1 cellular context compared by ENCODE assay signal in genomic region chr11:65014146-65014960, GRCh38.
A peak's percentile ranks its signal among the peaks of the same experiment; 100 is the strongest.
TF ChIP-seq lines count a peak whose summit lies in the region.

ARL2 (plus strand) TSS chr11:65014160; CDS start chr11:65014208, 48 bp downstream.

TF ChIP-seq in IMR-90, 13 proteins besides CTCF, POLR2A, EP300 and RAD21 (continued from another document):
- TF ChIP-seq USF2 (IDR thresholded peaks at IDR 0.05; ENCODE audit: low read depth, low read length) (no peak), CEBPB (IDR thresholded peaks at IDR 0.05; ENCODE audit: low read depth, low read length) (no peak), SMC3 (IDR thresholded peaks at IDR 0.05; ENCODE audit: low read depth, low read length) (peak; percentile 38; the same call in 1 of the 2 replicates), CHD1 (IDR thresholded peaks at IDR 0.05; ENCODE audit: low read depth, low read length) (no peak), MAFK (IDR thresholded peaks at IDR 0.05; ENCODE audit: low read depth, low read length) (no peak), MXI1 (IDR thresholded peaks at IDR 0.05; ENCODE audit: borderline replicate concordance, low read depth, low read length) (peak; percentile 55)
